Comparison of ENCODE assay signal across 21 cellular contexts in the genomic region with DNA sequence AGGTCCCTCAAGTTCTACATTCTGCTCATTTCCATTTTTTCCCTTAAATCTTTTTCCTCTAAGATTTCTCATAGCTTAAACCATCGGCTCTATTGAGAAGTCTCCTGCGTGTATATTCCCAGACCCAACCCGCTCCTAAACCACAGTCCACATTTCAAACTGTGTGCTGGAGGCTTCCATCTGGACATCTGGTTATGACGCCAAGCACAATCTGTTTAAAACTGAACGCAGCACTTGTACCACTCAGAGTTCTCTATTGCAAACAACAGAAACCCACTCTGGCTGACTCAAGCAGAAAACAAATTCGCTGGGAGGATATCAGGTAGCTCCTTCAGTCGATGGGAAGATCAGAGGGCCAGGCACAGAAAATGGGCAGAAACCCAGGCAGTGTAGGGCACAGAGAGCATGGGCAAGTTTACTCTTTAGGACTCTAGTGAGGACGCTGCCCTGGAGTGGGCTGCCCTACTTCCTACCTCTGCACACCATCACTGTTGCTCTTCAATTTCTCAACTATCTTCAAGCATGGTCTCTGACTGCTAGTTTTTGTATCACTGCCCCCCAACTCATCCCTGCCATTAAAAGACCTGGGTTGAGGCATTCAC.
DNase-seq lines count a peak whose midpoint lies in the region; ATAC-seq and TF ChIP-seq lines count a peak whose summit lies in the region.
"Had no signal": no experiment of that assay in that cellular context is flagged by ENCODE, and none has a peak within 500 bp of the region (broad histone marks: within the 10 kb centered on the region; RNA-seq: fewer than 3 reads in every experiment).

No MANE protein-coding gene starts in this region.

- intact Hi-C loops in tibial artery (cut with DNase I; ENCODE audit: low total_unique reads) = no loop called here

- no peak overlapping the region for H3K27ac ChIP-seq in tibial artery
- H3K27ac ChIP-seq: cardiac muscle cell, ovary had no signal

- ATAC-seq in stimulated activated memory B cell treated with anti-CD40 and anti-IgM and Interleukin-4, amounts not matched to agents 10 μg/mL and 1 μg/mL and 100 μg/mL, for 72 hours = no peak
- no peak for ATAC-seq in GM18867 (IDR thresholded peaks at IDR 0.05; ENCODE audit: unreplicated experiment)
- ATAC-seq: left colon; natural killer cell treated with Interleukin-12 subunit alpha and Interleukin-12 subunit beta and Interleukin-15 and Interleukin-18, amount 100 ng/mL, for 72 hours; right cardiac atrium had no signal

- no peak overlapping the region for H3K4me3 Mint-ChIP-seq in stimulated activated memory B cell treated with anti-CD40 and anti-IgM and Interleukin-4, amounts not matched to agents 10 μg/mL and 1 μg/mL and 100 μg/mL, for 72 hours
- H3K4me3 Mint-ChIP-seq: activated B cell treated with CpG ODN at 0.5 μM for 24 hours; dendritic cell treated with granulocyte-macrophage colony-stimulating factor and Interleukin-4, amounts not matched to agents 40 ng/mL and 50 ng/mL, for 4 days; natural killer cell treated with Interleukin-12 subunit alpha and Interleukin-12 subunit beta and Interleukin-15 and Interleukin-18, amount 100 ng/mL, for 72 hours had no signal

- DNase-seq in DMS79 treated with DMSO at 0.1 percent for 48 hours (lab: John Stamatoyannopoulos, UW) = peak; percentile 64
- peak; percentile 97 to 98 for DNase-seq in NCI-H524 (lab: John Stamatoyannopoulos, UW)
- peak; percentile 91 for DNase-seq in fibroblast of peridontal ligament (ENCODE audit: extremely low read depth)
- no peak for DNase-seq in NCI-H1092 (lab: John Stamatoyannopoulos, UW)
- no peak for DNase-seq in tibial artery
- DNase-seq: activated B cell treated with CpG ODN at 0.5 μM for 24 hours; activated CD4-positive, alpha-beta T cell treated with anti-CD3 and anti-CD28 coated beads, Interleukin-2, amount 50 U/mL, for 48 hours; activated CD8-positive, alpha-beta memory T cell treated with anti-CD3 and anti-CD28 coated beads, Interleukin-2, amount 50 U/mL, for 48 hours; activated effector memory CD4-positive, alpha-beta T cell treated with anti-CD3 and anti-CD28 coated beads, Interleukin-2, amount 50 U/mL, for 16 hours; left colon; NCI-H1048; NCI-H2029 treated with DMSO at 0.1 percent for 48 hours; NCI-H69; ovary; right cardiac atrium; T-helper 9 cell had no signal

- peaks cover 48% of the 10 kb centered on the region for H3K4me1 Mint-ChIP-seq in stimulated activated memory B cell treated with anti-CD40 and anti-IgM and Interleukin-4, amounts not matched to agents 10 μg/mL and 1 μg/mL and 100 μg/mL, for 72 hours

- H3K27me3 ChIP-seq in tibial artery = no peaks in the 10 kb centered on the region
- H3K27me3 ChIP-seq: cardiac muscle cell, ovary had no signal

- no peak overlapping the region for H3K4me3 ChIP-seq in tibial artery
- H3K4me3 ChIP-seq: cardiac muscle cell, ovary had no signal

- no peaks in the 10 kb centered on the region for H3K9me3 Mint-ChIP-seq in stimulated activated memory B cell treated with anti-CD40 and anti-IgM and Interleukin-4, amounts not matched to agents 10 μg/mL and 1 μg/mL and 100 μg/mL, for 72 hours
- H3K9me3 Mint-ChIP-seq: activated B cell treated with CpG ODN at 0.5 μM for 24 hours; dendritic cell treated with granulocyte-macrophage colony-stimulating factor and Interleukin-4, amounts not matched to agents 40 ng/mL and 50 ng/mL, for 4 days; natural killer cell treated with Interleukin-12 subunit alpha and Interleukin-12 subunit beta and Interleukin-15 and Interleukin-18, amount 100 ng/mL, for 72 hours had no signal

- TF ChIP-seq CTCF in tibial artery (IDR thresholded peaks at IDR 0.05) = no peak

- H3K36me3 Mint-ChIP-seq in stimulated activated memory B cell treated with anti-CD40 and anti-IgM and Interleukin-4, amounts not matched to agents 10 μg/mL and 1 μg/mL and 100 μg/mL, for 72 hours = peaks cover 13% of the 10 kb centered on the region
- H3K36me3 Mint-ChIP-seq: natural killer cell treated with Interleukin-12 subunit alpha and Interleukin-12 subunit beta and Interleukin-15 and Interleukin-18, amount 100 ng/mL, for 72 hours had no signal

- peaks cover 0 to 5% (median 0%) of the 10 kb centered on the region in 4 donors for H3K4me1 ChIP-seq in tibial artery

- no peaks in the 10 kb centered on the region for H3K27me3 Mint-ChIP-seq in stimulated activated memory B cell treated with anti-CD40 and anti-IgM and Interleukin-4, amounts not matched to agents 10 μg/mL and 1 μg/mL and 100 μg/mL, for 72 hours
- H3K27me3 Mint-ChIP-seq: activated B cell treated with CpG ODN at 0.5 μM for 24 hours had no signal

- no peaks in the 10 kb centered on the region for H3K36me3 ChIP-seq in tibial artery
- H3K36me3 ChIP-seq: cardiac muscle cell, ovary had no signal

- no peaks in the 10 kb centered on the region for H3K9me3 ChIP-seq in tibial artery
- H3K9me3 ChIP-seq: ovary had no signal

- H3K27ac Mint-ChIP-seq in stimulated activated memory B cell treated with anti-CD40 and anti-IgM and Interleukin-4, amounts not matched to agents 10 μg/mL and 1 μg/mL and 100 μg/mL, for 72 hours = peak overlapping the region; percentile 21
- H3K27ac Mint-ChIP-seq: activated B cell treated with CpG ODN at 0.5 μM for 24 hours; dendritic cell treated with granulocyte-macrophage colony-stimulating factor and Interleukin-4, amounts not matched to agents 40 ng/mL and 50 ng/mL, for 4 days; natural killer cell treated with Interleukin-12 subunit alpha and Interleukin-12 subunit beta and Interleukin-15 and Interleukin-18, amount 100 ng/mL, for 72 hours had no signal

Comparison
In these comparisons a context has a peak if more than half of its experiments do, and no peak if none do; other contexts are left out.
1. DNase-seq: peak in DMS79 treated with DMSO at 0.1 percent for 48 hours (single experiment), NCI-H524 (2 of 2) and fibroblast of peridontal ligament (single experiment); none in NCI-H1092 (single experiment) and tibial artery (0 of 2).